8 cellular contexts compared by ENCODE assay signal in genomic region chr4:140359571-140360427, GRCh38. TPM values are rescaled to one million over a fixed set of nuclear protein-coding genes. Genes with fewer than 3 reads are reported as not detected.
DNase-seq lines count a peak whose midpoint lies in the region; ATAC-seq and FAIRE-seq lines count a peak whose summit lies in the region.

No MANE protein-coding gene starts in this region.

- H3K27me3 ChIP-seq in NT2/D1 (ENCODE audit: insufficient read depth, insufficient read length): no peaks in the 10 kb centered on the region

- peaks cover 9 to 11% (median 11%) of the 10 kb centered on the region in 3 donors for H3K27me3 Mint-ChIP-seq in naive B cell
- peaks cover 14% of the 10 kb centered on the region for H3K27me3 Mint-ChIP-seq in stimulated activated memory B cell treated with anti-CD40 and anti-IgM and Interleukin-4, amounts not matched to agents 10 μg/mL and 1 μg/mL and 100 μg/mL, for 72 hours

- no peak overlapping the region for H3K4me3 ChIP-seq in NT2/D1 (ENCODE audit: insufficient read length, low read depth)

- ATAC-seq in GM21526 (IDR thresholded peaks at IDR 0.05; ENCODE audit: low FRiP score, unreplicated experiment) (peak; percentile 94), naive B cell (ENCODE audit: low read depth in 2 of 2) (peak; percentile 97 to 98)
- peak; percentile 88 for ATAC-seq in stimulated activated memory B cell treated with anti-CD40 and anti-IgM and Interleukin-4, amounts not matched to agents 10 μg/mL and 1 μg/mL and 100 μg/mL, for 72 hours

- no peaks in the 10 kb centered on the region for H3K36me3 ChIP-seq in NT2/D1 (ENCODE audit: insufficient read depth, insufficient read length, low read length)

- no peaks in the 10 kb centered on the region for H3K4me1 ChIP-seq in NT2/D1 (ENCODE audit: insufficient read depth, insufficient read length)

- DNase-seq in DMS53 (lab: John Stamatoyannopoulos, UW) (peak; percentile 92), HTR-8/SVneo (ENCODE audit: insufficient read length, low spot score) (peak; percentile 62), NT2/D1 (ENCODE audit: low read depth, low spot score) (peak; percentile 70), epithelial cell of prostate (ENCODE audit: low read depth, low spot score) (peak; percentile 6), naive B cell (peak; percentile 77)
- peak; percentile 47 for DNase-seq in activated CD8-positive, alpha-beta memory T cell treated with anti-CD3 and anti-CD28 coated beads, Interleukin-2, amount 50 U/mL, for 24 hours (ENCODE audit: extremely low read depth)

- H3K9me3 ChIP-seq in NT2/D1 (ENCODE audit: insufficient read depth, low read length): no peaks in the 10 kb centered on the region

- no peak overlapping the region for H3K27ac ChIP-seq in epithelial cell of prostate

- peak overlapping the region in 2 of 6 donors; percentile 51 to 58 for H3K27ac Mint-ChIP-seq in naive B cell
- H3K27ac Mint-ChIP-seq in stimulated activated memory B cell treated with anti-CD40 and anti-IgM and Interleukin-4, amounts not matched to agents 10 μg/mL and 1 μg/mL and 100 μg/mL, for 72 hours: no peak overlapping the region

- FAIRE-seq in HTR-8/SVneo (lab: Jason Lieb, UNC): no peak

- H3K9me3 Mint-ChIP-seq in naive B cell: no peaks in the 10 kb centered on the region
- H3K9me3 Mint-ChIP-seq in stimulated activated memory B cell treated with anti-CD40 and anti-IgM and Interleukin-4, amounts not matched to agents 10 μg/mL and 1 μg/mL and 100 μg/mL, for 72 hours: no peaks in the 10 kb centered on the region

- no peaks in the 10 kb centered on the region for H3K36me3 Mint-ChIP-seq in naive B cell
- H3K36me3 Mint-ChIP-seq in stimulated activated memory B cell treated with anti-CD40 and anti-IgM and Interleukin-4, amounts not matched to agents 10 μg/mL and 1 μg/mL and 100 μg/mL, for 72 hours: no peaks in the 10 kb centered on the region

- peaks cover 0 to 14% (median 5%) of the 10 kb centered on the region in 3 donors for H3K4me1 Mint-ChIP-seq in naive B cell
- H3K4me1 Mint-ChIP-seq in stimulated activated memory B cell treated with anti-CD40 and anti-IgM and Interleukin-4, amounts not matched to agents 10 μg/mL and 1 μg/mL and 100 μg/mL, for 72 hours: peaks cover 6% of the 10 kb centered on the region

- H3K4me3 Mint-ChIP-seq in naive B cell: no peak overlapping the region
- H3K4me3 Mint-ChIP-seq in stimulated activated memory B cell treated with anti-CD40 and anti-IgM and Interleukin-4, amounts not matched to agents 10 μg/mL and 1 μg/mL and 100 μg/mL, for 72 hours: no peak overlapping the region

- no peak overlapping the region for H3K9ac ChIP-seq in NT2/D1 (ENCODE audit: insufficient read length, low read depth)

RNA-seq across cellular contexts. Expression of gene SCOC, which starts 13.6 kb away (rescaled TPM):
- polyA plus RNA-seq in naive B cell (ENCODE audit: low read depth in 6 of 6): 10 to 100 TPM; 27.4 to 47.7 (median 33.7) TPM

Comparison
In these comparisons a context has a peak if more than half of its experiments do, and no peak if none do; other contexts are left out.
1. DNase-seq: peak in every context shown above with its lines; median percentile 92 in DMS53; 77 in naive B cell; 70 in NT2/D1; 62 in HTR-8/SVneo; 47 in activated CD8-positive, alpha-beta memory T cell treated with anti-CD3 and anti-CD28 coated beads, Interleukin-2, amount 50 U/mL, for 24 hours; 6 in epithelial cell of prostate.